ENCODE assay signal across 9 cellular contexts in the genomic region with DNA sequence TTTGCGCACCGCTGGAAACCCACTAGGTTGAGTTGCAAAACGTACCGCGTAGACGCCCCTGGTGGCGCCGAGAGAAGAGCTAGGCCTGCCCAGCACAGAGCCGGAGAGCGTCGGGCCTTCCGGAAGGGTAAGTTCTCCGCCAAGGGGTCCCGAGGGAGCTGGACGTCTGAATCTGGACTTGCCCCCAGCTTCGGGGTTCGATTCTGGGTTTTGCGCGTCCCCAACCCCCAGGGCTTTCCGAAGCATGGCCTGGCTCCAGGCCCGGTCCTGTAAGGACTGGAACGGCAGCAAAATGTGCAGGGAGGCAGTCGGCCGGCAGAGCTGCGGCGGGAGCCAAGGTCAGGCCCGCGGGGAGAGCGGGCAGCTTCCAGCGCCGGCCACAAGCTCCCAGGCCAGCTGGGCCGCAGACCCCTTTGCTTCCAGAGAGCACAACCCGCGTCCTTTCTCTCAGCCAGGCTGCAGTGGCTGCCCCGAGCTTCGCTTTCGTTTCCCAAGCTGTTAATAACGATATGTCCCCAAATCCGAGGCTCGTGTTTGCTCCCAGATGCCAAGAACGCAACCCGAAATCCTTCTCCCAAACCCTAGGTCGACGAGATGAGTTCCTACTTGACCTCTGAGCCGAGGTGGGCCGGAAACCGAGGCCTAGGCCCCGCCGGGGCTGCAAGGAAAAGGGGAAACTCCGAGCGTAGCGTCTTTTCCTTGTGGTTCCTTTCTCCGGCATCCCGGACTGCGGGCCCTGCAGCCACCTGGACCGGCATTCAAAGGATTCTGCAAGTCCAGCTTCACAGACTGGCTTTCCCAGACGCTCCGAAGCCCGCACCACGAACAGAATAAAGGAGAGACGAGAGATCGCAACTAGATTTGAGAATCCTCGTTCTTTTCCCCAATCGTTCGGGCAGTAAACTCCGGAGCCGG. TPM values are rescaled to one million over a fixed set of nuclear protein-coding genes. Genes with fewer than 3 reads are reported as not detected.
DNase-seq lines count a peak whose midpoint lies in the region; ATAC-seq, FAIRE-seq and TF ChIP-seq lines count a peak whose summit lies in the region.
"Had no signal": no experiment of that assay in that cellular context is flagged by ENCODE, and none has a peak within 500 bp of the region (broad histone marks: within the 10 kb centered on the region; RNA-seq: fewer than 3 reads in every experiment).

No MANE protein-coding gene starts in this region.

- H3K56ac ChIP-seq in H9 (ENCODE audit: insufficient read length, low read depth, low read length), result no peak overlapping the region

- H4K91ac ChIP-seq in H9 (ENCODE audit: insufficient read length, low read depth, low read length), result no peak overlapping the region

- no peak overlapping the region for H3K9ac ChIP-seq in H9 (ENCODE audit: extremely low read depth, insufficient read length, low read length)
- no peak overlapping the region for H3K9ac ChIP-seq in kidney (ENCODE audit: low read length in 2 of 2)

- H3K36me3 Mint-ChIP-seq in H9 (ENCODE audit: insufficient read depth in 1 of 3, low read depth in 3 of 3), result no peaks in the 10 kb centered on the region

- H3K36me3 ChIP-seq in kidney (ENCODE audit: control insufficient read depth in 1 of 2, insufficient read depth in 2 of 2, low read length in 2 of 2) (no peaks in the 10 kb centered on the region), spleen (no peaks in the 10 kb centered on the region)

- TF ChIP-seq POLR2A in spleen (IDR thresholded peaks at IDR 0.05), result no peak

- ATAC-seq in HG03175 (IDR thresholded peaks at IDR 0.05; ENCODE audit: unreplicated experiment) (no peak), GM18907 (IDR thresholded peaks at IDR 0.05; ENCODE audit: unreplicated experiment) (no peak)

- no peak overlapping the region for H2BK5ac ChIP-seq in H9 (ENCODE audit: insufficient read length, low read length)

- H3K4me1 ChIP-seq in H9 (ENCODE audit: insufficient read depth, low read length) (no peaks in the 10 kb centered on the region; the same call in 1 of the 2 replicates), kidney (ENCODE audit: control insufficient read depth in 1 of 2, insufficient read depth in 1 of 2, low read depth in 1 of 2, low read length in 2 of 2) (peaks cover 0 to 4% of the 10 kb centered on the region in 2 donors), spleen (peaks cover 0 to 29% (median 13%) of the 10 kb centered on the region in 6 donors)

- H3K4ac ChIP-seq in H9 (ENCODE audit: low read depth, low read length), result no peak overlapping the region

- no CpG with 5 or more reads among the region's 67 CpGs for WGBS in H9 (ENCODE audit: extremely low coverage, insufficient read length, low lambda C conversion rate)
- WGBS in spleen, 5 donors, result 3 to 6% (median 4%) methylated on average over 38 to 67 of the region's 67 CpGs

- no peak overlapping the region for H2BK15ac ChIP-seq in H9 (ENCODE audit: low read depth, low read length)

- intact Hi-C loops in kidney (cut with DNase I) (no loop called here), spleen (cut with DNase I; ENCODE audit: low total_unique reads) (no loop called here)

- peaks cover 100% of the 10 kb centered on the region for H3K27me3 Mint-ChIP-seq in H9 (ENCODE audit: low read depth)

- H3K14ac ChIP-seq in H9 (ENCODE audit: insufficient read depth, low read length), result no peak overlapping the region; the same call in 1 of the 2 replicates

- H3K9me3 ChIP-seq in H9 (ENCODE audit: control insufficient read depth, low read depth, low read length) (no peaks in the 10 kb centered on the region), kidney (ENCODE audit: control insufficient read depth in 1 of 2, low read length in 2 of 2) (no peaks in the 10 kb centered on the region), spleen (no peaks in the 10 kb centered on the region)

- H3K23me2 ChIP-seq in H9 (ENCODE audit: insufficient read length, low read depth, low read length, poor library complexity, severe bottlenecking), result no peaks in the 10 kb centered on the region

- no peak overlapping the region for H3K23ac ChIP-seq in H9 (ENCODE audit: insufficient read length, low read depth, low read length)

- H2BK20ac ChIP-seq in H9 (ENCODE audit: low read depth, low read length, poor library complexity, severe bottlenecking), result no peak overlapping the region

- H3K4me3 ChIP-seq in kidney (ENCODE audit: low read length in 2 of 2) (peak overlapping the region; percentile 18 to 56), spleen (peak overlapping the region; percentile 27 to 64 (median 38))

- DNase-seq in H9 (peak; percentile 71), astrocyte of the hippocampus (ENCODE audit: low read depth, low spot score) (peak; percentile 21), kidney (no peak), spleen (no peak), NCI-H1417 (lab: John Stamatoyannopoulos, UW) (no peak), GF-D8 (lab: John Stamatoyannopoulos, UW) (no peak)

- H3K18ac ChIP-seq in H9 (ENCODE audit: insufficient read length, low read depth, low read length), result no peak overlapping the region

- H3K79me2 ChIP-seq in H9 (ENCODE audit: insufficient read depth, low read length), result no peaks in the 10 kb centered on the region

- peak overlapping the region; percentile 54 for H3K4me2 ChIP-seq in H9 (ENCODE audit: insufficient read depth, insufficient read length, low read length)

- no peak overlapping the region for H2BK120ac ChIP-seq in H9 (ENCODE audit: low read depth, low read length, poor library complexity, severe bottlenecking)

- H3T11ph ChIP-seq in H9 (ENCODE audit: low read length), result no peak overlapping the region

- H4K8ac ChIP-seq in H9 (replicated peaks; ENCODE audit: insufficient read length, low read depth, low read length), result no peak overlapping the region

- no peak overlapping the region for H2AK5ac ChIP-seq in H9 (ENCODE audit: insufficient read length, low read length)

- no peak overlapping the region for H2BK12ac ChIP-seq in H9 (ENCODE audit: insufficient read length, low read depth, low read length)

- peak overlapping the region in 1 of 2 experiments; percentile 72; a peak in 4 of 5 replicates for H3K4me3 Mint-ChIP-seq in H9

- H3K9me3 Mint-ChIP-seq in H9, result peaks cover 0 to 11% of the 10 kb centered on the region in 2 experiments; a peak in 2 of 5 replicates

- 0 out of 7 replicates have a peak overlapping the region, but pooled peaks of 1 of the 3 experiments have one; percentile 67 for H3K27ac Mint-ChIP-seq in H9

- no peak overlapping the region for H2AFZ ChIP-seq in H9 (ENCODE audit: low read length)

- H3K27me3 ChIP-seq in H9 (ENCODE audit: insufficient read depth, low read length), result peaks cover 100% of the 10 kb centered on the region
- peaks cover 0 to 100% (median 98%) of the 10 kb centered on the region in 7 donors for H3K27me3 ChIP-seq in spleen (replicated peaks in 1 of 7)

- no peak for FAIRE-seq in kidney (lab: Jason Lieb, UNC)

- H3K27ac ChIP-seq in H9 (ENCODE audit: insufficient read length, low read depth, low read length) (no peak overlapping the region), kidney (ENCODE audit: low read depth in 2 of 2, low read length in 2 of 2) (no peak overlapping the region), spleen (no peak overlapping the region)

- TF ChIP-seq CTCF in H9 (conservative IDR thresholded peaks at IDR 0.05), result 0 out of 3 replicates have a peak, but pooled peaks have one; percentile 19
- no peak for TF ChIP-seq CTCF in kidney (IDR thresholded peaks at IDR 0.05; ENCODE audit: borderline replicate concordance, extremely low read depth, insufficient read depth)
- TF ChIP-seq CTCF in spleen (IDR thresholded peaks at IDR 0.05 in 8 of 11, conservative IDR thresholded peaks at IDR 0.05 in 3 of 11), result no peak

- peaks cover 28 to 46% of the 10 kb centered on the region in 2 experiments for H3K4me1 Mint-ChIP-seq in H9

- H4K20me1 ChIP-seq in H9 (ENCODE audit: control insufficient read depth, insufficient read depth, insufficient read length), result no peaks in the 10 kb centered on the region

- no peak overlapping the region for H4K5ac ChIP-seq in H9 (ENCODE audit: insufficient read length, low read depth, low read length)

- H3K79me1 ChIP-seq in H9 (ENCODE audit: insufficient read depth, low read depth, low read length, poor library complexity, severe bottlenecking), result no peaks in the 10 kb centered on the region

RNA-seq across cellular contexts. Expression of a gene that starts 3.2 kb away (rescaled TPM):
- not detected in 2 replicates for total RNA-seq in H9 (2021)
- not detected for total RNA-seq in kidney
- polyA plus RNA-seq in kidney (ENCODE audit: insufficient read depth, low read depth, low replicate concordance), result not detected
- total RNA-seq in spleen, result not detected
- not detected for polyA plus RNA-seq in spleen
- total RNA-seq: posterior vena cava had no signal

Comparison
In these comparisons a context has a peak if more than half of its experiments do, and no peak if none do; other contexts are left out.
1. DNase-seq: peak in H9 (single experiment) and astrocyte of the hippocampus (single experiment); none in kidney (single experiment), spleen (single experiment), NCI-H1417 (0 of 3) and GF-D8 (single experiment).